9 cellular contexts compared by ENCODE assay signal in the genomic region with DNA sequence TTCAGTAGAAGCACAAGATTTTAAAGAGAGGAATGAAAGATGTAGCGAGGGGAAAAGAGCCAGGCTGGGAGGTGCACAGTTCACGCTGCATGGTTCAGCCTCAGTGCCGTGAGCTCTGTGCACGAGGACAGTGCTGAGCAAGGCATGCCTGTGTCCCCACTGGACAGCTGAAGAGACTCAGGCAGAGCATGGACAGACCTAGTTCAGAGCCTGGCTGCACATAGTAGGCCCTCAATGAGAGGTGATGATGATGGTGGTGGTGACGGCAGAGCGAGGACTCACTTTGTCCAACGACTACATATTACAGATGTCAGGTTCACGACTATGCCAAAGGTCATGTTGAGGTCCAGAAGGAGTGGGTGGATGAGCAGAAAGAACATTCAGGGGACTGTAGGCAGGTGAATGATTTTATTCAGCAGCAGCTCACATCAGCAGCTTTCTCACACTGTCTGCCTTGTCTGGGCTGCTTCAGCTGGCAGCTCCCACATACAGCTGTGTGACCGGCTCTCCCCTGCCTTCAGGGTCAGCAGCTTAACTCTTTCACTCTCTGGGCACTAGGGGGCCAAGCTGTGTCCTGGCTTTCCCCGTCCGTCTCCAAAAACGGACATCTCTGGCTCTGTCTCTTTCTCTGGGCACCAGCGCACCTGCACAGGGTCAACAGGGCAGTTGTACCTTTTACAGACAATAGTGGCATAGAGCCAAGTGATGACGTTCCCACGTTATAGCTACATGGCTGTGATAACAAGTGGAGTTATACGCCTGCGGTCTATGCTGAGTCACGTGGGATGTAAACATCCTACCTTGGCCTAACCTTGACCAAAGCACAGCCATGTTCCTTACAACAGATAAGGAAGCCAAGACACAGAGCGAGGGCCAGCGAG.
DNase-seq lines count a peak whose midpoint lies in the region; ATAC-seq and TF ChIP-seq lines count a peak whose summit lies in the region.
"Had no signal": no experiment of that assay in that cellular context is flagged by ENCODE, and none has a peak within 500 bp of the region (broad histone marks: within the 10 kb centered on the region; RNA-seq: fewer than 3 reads in every experiment).

No MANE protein-coding gene starts in this region.

- DNase-seq in SK-N-SH (peak; percentile 69), iPS-NIHi7 (ENCODE audit: extremely low spot score) (peak; percentile 62)
- DNase-seq in CD8-positive, alpha-beta memory T cell = no peak
- DNase-seq in activated CD4-positive, alpha-beta T cell treated with anti-CD3 and anti-CD28 coated beads, Interleukin-2, amount 50 U/mL, for 4 hours = no peak
- DNase-seq: activated CD4-positive, alpha-beta T cell treated with anti-CD3 and anti-CD28 coated beads, Interleukin-2, amount 10 ng/mL, durations not matched to agents 7 days and 5 days had no signal

- no peaks in the 10 kb centered on the region for H3F3A ChIP-seq in SK-N-SH (replicated peaks; ENCODE audit: insufficient read depth)

- WGBS in SK-N-SH (ENCODE audit: low lambda C conversion rate) = 64% methylated on average over 20 of the region's 20 CpGs

- H3K4me1 Mint-ChIP-seq in CD8-positive, alpha-beta memory T cell = no peaks in the 10 kb centered on the region
- H3K4me1 Mint-ChIP-seq: activated CD4-positive, alpha-beta T cell treated with anti-CD3 and anti-CD28 coated beads, Interleukin-2, amount 10 ng/mL, durations not matched to agents 7 days and 5 days had no signal

- H3K9me3 ChIP-seq in SK-N-SH = no peaks in the 10 kb centered on the region
- H3K9me3 ChIP-seq in CD8-positive, alpha-beta memory T cell (ENCODE audit: low read length) = no peaks in the 10 kb centered on the region

- H4K20me1 ChIP-seq in SK-N-SH (ENCODE audit: insufficient read depth) = no peaks in the 10 kb centered on the region

- H3K9me2 ChIP-seq in SK-N-SH = no peaks in the 10 kb centered on the region

- H3K27me3 ChIP-seq in SK-N-SH (ENCODE audit: insufficient read depth) = peaks cover 20% of the 10 kb centered on the region; the same call in 1 of the 2 replicates
- H3K27me3 ChIP-seq in CD8-positive, alpha-beta memory T cell (ENCODE audit: insufficient read depth, low read length, poor library complexity, severe bottlenecking) = no peaks in the 10 kb centered on the region

- no peak overlapping the region for H3K4me3 ChIP-seq in SK-N-SH (ENCODE audit: low read depth in 2 of 2, low read length in 1 of 2)
- no peak overlapping the region for H3K4me3 ChIP-seq in CD8-positive, alpha-beta memory T cell (ENCODE audit: low read length)

- H3K9ac ChIP-seq in SK-N-SH = no peak overlapping the region

- no peak overlapping the region for H3K27ac Mint-ChIP-seq in CD8-positive, alpha-beta memory T cell
- H3K27ac Mint-ChIP-seq: activated CD4-positive, alpha-beta T cell treated with anti-CD3 and anti-CD28 coated beads, Interleukin-2, amount 10 ng/mL, durations not matched to agents 7 days and 5 days had no signal

- no peak overlapping the region for H3K4me2 ChIP-seq in SK-N-SH

- POLR2A ChIA-PET in SK-N-SH (lab: Yijun Ruan, JAX) = no interaction called here
- POLR2A ChIA-PET in CD8-positive, alpha-beta memory T cell (lab: Charles Lee) = no interaction called here

- no peak overlapping the region for H2AFZ ChIP-seq in SK-N-SH (ENCODE audit: low read depth)

- H3K79me2 ChIP-seq in SK-N-SH (ENCODE audit: insufficient read depth) = no peaks in the 10 kb centered on the region

- ATAC-seq in GM18868 (IDR thresholded peaks at IDR 0.05; ENCODE audit: unreplicated experiment) (peak; percentile 1), GM18873 (IDR thresholded peaks at IDR 0.05; ENCODE audit: low FRiP score, unreplicated experiment) (no peak), GM18909 (IDR thresholded peaks at IDR 0.05; ENCODE audit: poor library complexity, unreplicated experiment) (no peak)

- TF ChIP-seq CTCF in 22Rv1 (IDR thresholded peaks at IDR 0.05) (peak; percentile 21; the same call in 1 of the 2 replicates), SK-N-SH (IDR thresholded peaks at IDR 0.05) (peak; percentile 49)

- peaks cover 0 to 11% of the 10 kb centered on the region in 2 experiments; a peak in 1 of 4 replicates for H3K4me1 ChIP-seq in SK-N-SH (ENCODE audit: control insufficient read depth in 1 of 2, insufficient read depth in 2 of 2, low read depth in 1 of 2, low read length in 1 of 2)
- no peaks in the 10 kb centered on the region for H3K4me1 ChIP-seq in CD8-positive, alpha-beta memory T cell (ENCODE audit: insufficient read depth, low read length)

- H3K27ac ChIP-seq in 22Rv1 = no peak overlapping the region
- H3K27ac ChIP-seq in SK-N-SH (ENCODE audit: low read depth in 2 of 2, low read length in 1 of 2) = no peak overlapping the region
- no peak overlapping the region for H3K27ac ChIP-seq in CD8-positive, alpha-beta memory T cell (ENCODE audit: low read depth, low read length)

- TF ChIP-seq RAD21 in SK-N-SH (IDR thresholded peaks at IDR 0.05; ENCODE audit: low read length) = peak; percentile 47

- H3K36me3 Mint-ChIP-seq in CD8-positive, alpha-beta memory T cell = no peaks in the 10 kb centered on the region

- H3K9me3 Mint-ChIP-seq in CD8-positive, alpha-beta memory T cell = no peaks in the 10 kb centered on the region
- H3K9me3 Mint-ChIP-seq: activated CD4-positive, alpha-beta T cell treated with anti-CD3 and anti-CD28 coated beads, Interleukin-2, amount 10 ng/mL, durations not matched to agents 7 days and 5 days had no signal

- no peaks in the 10 kb centered on the region for H3K36me3 ChIP-seq in SK-N-SH (replicated peaks in 1 of 2; ENCODE audit: control insufficient read depth in 1 of 2, insufficient read depth in 2 of 2, low read length in 1 of 2)
- no peaks in the 10 kb centered on the region for H3K36me3 ChIP-seq in CD8-positive, alpha-beta memory T cell (ENCODE audit: insufficient read depth, low read length)

- no peak overlapping the region for H3K4me3 Mint-ChIP-seq in CD8-positive, alpha-beta memory T cell
- H3K4me3 Mint-ChIP-seq: activated CD4-positive, alpha-beta T cell treated with anti-CD3 and anti-CD28 coated beads, Interleukin-2, amount 10 ng/mL, durations not matched to agents 7 days and 5 days had no signal

- CTCF ChIA-PET in SK-N-SH (lab: Yijun Ruan, JAX) = interaction anchor here (0.6 to 3.0 kb wide), 23 partner anchors 9 to 217 kb away, joined by 3 to 24 read pairs (median 4); no protein-coding TSS in a partner anchor
- CTCF ChIA-PET in CD8-positive, alpha-beta memory T cell (lab: Charles Lee) = interaction anchor here (0.6 kb wide), 2 partner anchors 12 to 828 kb away, joined by 3 read pairs; no protein-coding TSS in a partner anchor

- peaks cover 5% of the 10 kb centered on the region in 2 donors for H3K27me3 Mint-ChIP-seq in CD8-positive, alpha-beta memory T cell
- H3K27me3 Mint-ChIP-seq: activated CD4-positive, alpha-beta T cell treated with anti-CD3 and anti-CD28 coated beads, Interleukin-2, amount 10 ng/mL, durations not matched to agents 7 days and 5 days had no signal

- TF ChIP-seq EP300 in SK-N-SH (IDR thresholded peaks at IDR 0.05; ENCODE audit: borderline replicate concordance in 1 of 2, low read depth in 1 of 2, low read length in 1 of 2) = no peak

TF ChIP-seq in SK-N-SH, 30 proteins besides CTCF, POLR2A, EP300 and RAD21:
- TF ChIP-seq SMC3 (IDR thresholded peaks at IDR 0.05; ENCODE audit: low read depth, low read length) = peak; percentile 33; the same call in 1 of the 2 replicates
- TF ChIP-seq JUND (IDR thresholded peaks at IDR 0.05) = no peak
- TF ChIP-seq, protein P1, sequence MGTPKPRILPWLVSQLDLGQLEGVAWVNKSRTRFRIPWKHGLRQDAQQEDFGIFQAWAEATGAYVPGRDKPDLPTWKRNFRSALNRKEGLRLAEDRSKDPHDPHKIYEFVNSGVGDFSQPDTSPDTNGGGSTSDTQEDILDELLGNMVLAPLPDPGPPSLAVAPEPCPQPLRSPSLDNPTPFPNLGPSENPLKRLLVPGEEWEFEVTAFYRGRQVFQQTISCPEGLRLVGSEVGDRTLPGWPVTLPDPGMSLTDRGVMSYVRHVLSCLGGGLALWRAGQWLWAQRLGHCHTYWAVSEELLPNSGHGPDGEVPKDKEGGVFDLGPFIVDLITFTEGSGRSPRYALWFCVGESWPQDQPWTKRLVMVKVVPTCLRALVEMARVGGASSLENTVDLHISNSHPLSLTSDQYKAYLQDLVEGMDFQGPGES (IDR thresholded peaks at IDR 0.05; ENCODE audit: low read depth, low read length) = no peak

Comparison
In these comparisons a context has a peak if more than half of its experiments do, and no peak if none do; other contexts are left out.
1. DNase-seq: peak in SK-N-SH (single experiment) and iPS-NIHi7 (single experiment); none in CD8-positive, alpha-beta memory T cell (0 of 5) and activated CD4-positive, alpha-beta T cell treated with anti-CD3 and anti-CD28 coated beads, Interleukin-2, amount 50 U/mL, for 4 hours (0 of 2).